In genomic region chrX:74464722-74465121, GRCh38 we compare ENCODE assay signal across 27 cellular contexts.
"Had no signal": no experiment of that assay in that cellular context is flagged by ENCODE, and none has a peak within 500 bp of the region (broad histone marks: within the 10 kb centered on the region; RNA-seq: fewer than 3 reads in every experiment).

No MANE protein-coding gene starts in this region.

- H3K9me3 ChIP-seq: neutrophil, pancreas, prostate gland, right lobe of liver, sigmoid colon, stomach, thoracic aorta, thyroid gland, tibial nerve, upper lobe of left lung, vagina had no signal

- ATAC-seq: naive thymus-derived CD8-positive, alpha-beta T cell; natural killer cell treated with Interleukin-12 subunit alpha and Interleukin-12 subunit beta and Interleukin-15 and Interleukin-18, amount 100 ng/mL, for 72 hours; pancreas; right cardiac atrium; stimulated activated effector memory CD8-positive, alpha-beta T cell treated with anti-CD3 and anti-CD28 coated beads, Interleukin-12 subunit alpha, Interleukin-12 subunit beta, amount 100 ng/mL, for 72 hours; stimulated activated naive B cell treated with anti-CD40 and anti-IgM and Interleukin-4, amounts not matched to agents 10 μg/mL and 1 μg/mL and 100 μg/mL, for 72 hours had no signal

- DNase-seq: naive B cell; naive thymus-derived CD8-positive, alpha-beta T cell; nephron progenitor cell; nucleus accumbens; pancreas; right cardiac atrium; right lobe of liver; sigmoid colon; small intestine; stimulated activated CD4-positive, alpha-beta T cell treated with anti-CD3 and anti-CD28 coated beads, Interleukin-15, amount 100 ng/mL, for 24 hours; stimulated activated CD4-positive, alpha-beta T cell treated with anti-CD3 and anti-CD28 coated beads, Interleukin-2, amount 100 ng/mL, for 24 hours; stimulated activated CD4-positive, alpha-beta T cell treated with anti-CD3 and anti-CD28 coated beads, Interleukin-2, amount 100 ng/mL, for 48 hours; stimulated activated CD4-positive, alpha-beta T cell treated with anti-CD3 and anti-CD28 coated beads, Interleukin-4, amount 100 ng/mL, for 24 hours; stimulated activated naive B cell treated with anti-CD40 and anti-IgM and Interleukin-4, amounts not matched to agents 10 μg/mL and 1 μg/mL and 100 μg/mL, for 72 hours; stimulated activated naive CD4-positive, alpha-beta T cell treated with Interleukin-2 at 50 U/mL for 16 hours; stomach; thyroid gland; trophoblast cell; upper lobe of left lung had no signal

- H3K27me3 Mint-ChIP-seq: naive thymus-derived CD8-positive, alpha-beta T cell; stimulated activated naive B cell treated with anti-CD40 and anti-IgM and Interleukin-4, amounts not matched to agents 10 μg/mL and 1 μg/mL and 100 μg/mL, for 72 hours had no signal

- H3K36me3 ChIP-seq: neutrophil, pancreas, prostate gland, right lobe of liver, sigmoid colon, stomach, thoracic aorta, thyroid gland, tibial nerve, upper lobe of left lung, vagina had no signal

- H3K4me3 Mint-ChIP-seq: naive B cell; naive thymus-derived CD8-positive, alpha-beta T cell; natural killer cell treated with Interleukin-12 subunit alpha and Interleukin-12 subunit beta and Interleukin-15 and Interleukin-18, amount 100 ng/mL, for 72 hours; nephron progenitor cell; neural crest cell; stimulated activated effector memory CD8-positive, alpha-beta T cell treated with anti-CD3 and anti-CD28 coated beads, Interleukin-12 subunit alpha, Interleukin-12 subunit beta, amount 100 ng/mL, for 72 hours; stimulated activated naive B cell treated with anti-CD40 and anti-IgM and Interleukin-4, amounts not matched to agents 10 μg/mL and 1 μg/mL and 100 μg/mL, for 72 hours had no signal

- H3K4me1 Mint-ChIP-seq: naive B cell; naive thymus-derived CD8-positive, alpha-beta T cell; neural crest cell; stimulated activated effector memory CD8-positive, alpha-beta T cell treated with anti-CD3 and anti-CD28 coated beads, Interleukin-12 subunit alpha, Interleukin-12 subunit beta, amount 100 ng/mL, for 72 hours; stimulated activated naive B cell treated with anti-CD40 and anti-IgM and Interleukin-4, amounts not matched to agents 10 μg/mL and 1 μg/mL and 100 μg/mL, for 72 hours had no signal

- H3K4me3 ChIP-seq: pancreas, prostate gland, right lobe of liver, sigmoid colon, stomach, thoracic aorta, thyroid gland, tibial nerve, upper lobe of left lung, vagina had no signal

- H3K27ac ChIP-seq: neutrophil, pancreas, prostate gland, right lobe of liver, sigmoid colon, stomach, thoracic aorta, thyroid gland, tibial nerve, upper lobe of left lung, vagina had no signal

- H3K36me3 Mint-ChIP-seq: naive B cell; naive thymus-derived CD8-positive, alpha-beta T cell; natural killer cell treated with Interleukin-12 subunit alpha and Interleukin-12 subunit beta and Interleukin-15 and Interleukin-18, amount 100 ng/mL, for 72 hours; stimulated activated effector memory CD8-positive, alpha-beta T cell treated with anti-CD3 and anti-CD28 coated beads, Interleukin-12 subunit alpha, Interleukin-12 subunit beta, amount 100 ng/mL, for 72 hours; stimulated activated naive B cell treated with anti-CD40 and anti-IgM and Interleukin-4, amounts not matched to agents 10 μg/mL and 1 μg/mL and 100 μg/mL, for 72 hours had no signal

- H3K4me1 ChIP-seq: pancreas, prostate gland, right lobe of liver, sigmoid colon, stomach, thyroid gland, tibial nerve, upper lobe of left lung, vagina had no signal

- H3K9me3 Mint-ChIP-seq: naive thymus-derived CD8-positive, alpha-beta T cell; natural killer cell treated with Interleukin-12 subunit alpha and Interleukin-12 subunit beta and Interleukin-15 and Interleukin-18, amount 100 ng/mL, for 72 hours; stimulated activated effector memory CD8-positive, alpha-beta T cell treated with anti-CD3 and anti-CD28 coated beads, Interleukin-12 subunit alpha, Interleukin-12 subunit beta, amount 100 ng/mL, for 72 hours; stimulated activated naive B cell treated with anti-CD40 and anti-IgM and Interleukin-4, amounts not matched to agents 10 μg/mL and 1 μg/mL and 100 μg/mL, for 72 hours had no signal

- H3K27ac Mint-ChIP-seq: naive B cell; naive thymus-derived CD8-positive, alpha-beta T cell; natural killer cell treated with Interleukin-12 subunit alpha and Interleukin-12 subunit beta and Interleukin-15 and Interleukin-18, amount 100 ng/mL, for 72 hours; nephron progenitor cell; stimulated activated effector memory CD8-positive, alpha-beta T cell treated with anti-CD3 and anti-CD28 coated beads, Interleukin-12 subunit alpha, Interleukin-12 subunit beta, amount 100 ng/mL, for 72 hours; stimulated activated naive B cell treated with anti-CD40 and anti-IgM and Interleukin-4, amounts not matched to agents 10 μg/mL and 1 μg/mL and 100 μg/mL, for 72 hours had no signal
